In genomic region chr1:12629974-12630760, GRCh38 we compare ENCODE assay signal across 20 cellular contexts. TPM values are rescaled to one million over a fixed set of nuclear protein-coding genes. Genes with fewer than 3 reads are reported as not detected.
"Had no signal": no experiment of that assay in that cellular context is flagged by ENCODE, and none has a peak within 500 bp of the region (broad histone marks: within the 10 kb centered on the region; RNA-seq: fewer than 3 reads in every experiment).

No MANE protein-coding gene starts in this region.

- H3K36me3 Mint-ChIP-seq: activated naive CD4-positive, alpha-beta T cell treated with anti-CD3 and anti-CD28 coated beads, Interleukin-2, amount 50 U/mL, for 24 hours; naive thymus-derived CD4-positive, alpha-beta T cell; type B pancreatic cell had no signal

- H3K4me3 ChIP-seq: body of pancreas, hepatocyte, prostate gland, suprapubic skin had no signal

- H3K27me3 ChIP-seq: body of pancreas, hepatocyte, suprapubic skin had no signal

- DNase-seq: activated CD4-positive, alpha-beta T cell treated with anti-CD3 and anti-CD28 coated beads, Interleukin-2, amount 50 U/mL, for 4 hours; activated T-cell treated with anti-CD3 and anti-CD28 coated beads, Interleukin-2, amount 50 U/mL, for 1 hour; central memory CD4-positive, alpha-beta T cell; effector memory CD8-positive, alpha-beta T cell; left colon; naive thymus-derived CD4-positive, alpha-beta T cell; nucleus accumbens; stimulated activated CD4-positive, alpha-beta T cell treated with anti-CD3 and anti-CD28 coated beads, Interleukin-2, amount 100 ng/mL, for 24 hours; stimulated activated naive CD4-positive, alpha-beta T cell treated with Interleukin-2 at 50 U/mL for 16 hours had no signal

- H3K79me2 ChIP-seq: hepatocyte had no signal

- H2AFZ ChIP-seq: hepatocyte had no signal

- H3K27ac ChIP-seq: body of pancreas, hepatocyte, prostate gland, suprapubic skin had no signal

- H3K27ac Mint-ChIP-seq: activated naive CD4-positive, alpha-beta T cell treated with anti-CD3 and anti-CD28 coated beads, Interleukin-2, amount 50 U/mL, for 24 hours; effector memory CD8-positive, alpha-beta T cell; naive thymus-derived CD4-positive, alpha-beta T cell; type B pancreatic cell had no signal

- H3K9me3 ChIP-seq: body of pancreas, prostate gland, suprapubic skin had no signal

- H3K4me1 ChIP-seq: body of pancreas, prostate gland, suprapubic skin had no signal

- ATAC-seq: body of pancreas; effector memory CD8-positive, alpha-beta T cell; left colon; naive thymus-derived CD4-positive, alpha-beta T cell; sciatic nerve had no signal

- H3K9me3 Mint-ChIP-seq: activated naive CD4-positive, alpha-beta T cell treated with anti-CD3 and anti-CD28 coated beads, Interleukin-2, amount 50 U/mL, for 24 hours; effector memory CD8-positive, alpha-beta T cell; naive thymus-derived CD4-positive, alpha-beta T cell had no signal

- H3K4me3 Mint-ChIP-seq: activated naive CD4-positive, alpha-beta T cell treated with anti-CD3 and anti-CD28 coated beads, Interleukin-2, amount 50 U/mL, for 24 hours; effector memory CD8-positive, alpha-beta T cell; naive thymus-derived CD4-positive, alpha-beta T cell; type B pancreatic cell had no signal

- H3K36me3 ChIP-seq: prostate gland, suprapubic skin had no signal

- H3K4me2 ChIP-seq: hepatocyte had no signal

RNA-seq across cellular contexts. Expression of gene AADACL4, which starts 13.7 kb away (rescaled TPM):
- total RNA-seq: body of pancreas; epithelial cell of proximal tubule; left colon; lung microvascular endothelial cell; mononuclear cell; naive thymus-derived CD4-positive, alpha-beta T cell; prostate gland; sciatic nerve; suprapubic skin; T-helper 2 cell treated with Interferon-gamma antibody and Interleukin-4, amounts not matched to agents 100 ng/mL and 5 ng/mL, for 36 hours had no signal
- polyA plus RNA-seq: hepatocyte; naive thymus-derived CD4-positive, alpha-beta T cell had no signal
